In genomic region chr10:124742418-124743187, GRCh38 we compare ENCODE assay signal across 8 cellular contexts. TPM values are rescaled to one million over a fixed set of nuclear protein-coding genes. Genes with fewer than 3 reads are reported as not detected.
A peak's percentile ranks its signal among the peaks of the same experiment; 100 is the strongest.
DNase-seq lines count a peak whose midpoint lies in the region; ATAC-seq and TF ChIP-seq lines count a peak whose summit lies in the region.

No MANE protein-coding gene starts in this region.

- peak overlapping the region; percentile 93 for H3K27ac Mint-ChIP-seq in activated naive CD4-positive, alpha-beta T cell treated with anti-CD3 and anti-CD28 coated beads, Interleukin-2, amount 50 U/mL, for 24 hours
- H3K27ac Mint-ChIP-seq in MCF 10A (ENCODE audit: low read depth, unreplicated experiment) = no peak overlapping the region

- DNase-seq in activated naive CD4-positive, alpha-beta T cell (lab: John Stamatoyannopoulos, UW) = no peak
- DNase-seq in NCI-H526 treated with DMSO at 0.1 percent for 48 hours (lab: John Stamatoyannopoulos, UW) (peak; percentile 43), MCF 10A (ENCODE audit: unreplicated experiment) (peak; percentile 52), kidney tubule cell (ENCODE audit: low spot score) (peak; percentile 37), substantia nigra (lab: John Stamatoyannopoulos, UW) (peak in 10 of 49 donors; percentile 23 to 66 (median 47)), middle frontal gyrus (ENCODE audit: extremely low spot score, low spot score) (no peak)

- H3K9me3 Mint-ChIP-seq in activated naive CD4-positive, alpha-beta T cell treated with anti-CD3 and anti-CD28 coated beads, Interleukin-2, amount 50 U/mL, for 24 hours = no peaks in the 10 kb centered on the region
- no peaks in the 10 kb centered on the region for H3K9me3 Mint-ChIP-seq in MCF 10A (ENCODE audit: unreplicated experiment)

- no peaks in the 10 kb centered on the region for H3K27me3 Mint-ChIP-seq in activated naive CD4-positive, alpha-beta T cell treated with anti-CD3 and anti-CD28 coated beads, Interleukin-2, amount 50 U/mL, for 24 hours
- no peaks in the 10 kb centered on the region for H3K27me3 Mint-ChIP-seq in MCF 10A (ENCODE audit: insufficient read depth, unreplicated experiment)

- peak; percentile 29 for TF ChIP-seq CTCF in MCF 10A (IDR thresholded peaks at IDR 0.05; ENCODE audit: unreplicated experiment)

- peaks cover 65% of the 10 kb centered on the region for H3K4me1 Mint-ChIP-seq in activated naive CD4-positive, alpha-beta T cell treated with anti-CD3 and anti-CD28 coated beads, Interleukin-2, amount 50 U/mL, for 24 hours
- H3K4me1 Mint-ChIP-seq in MCF 10A (ENCODE audit: insufficient read depth, unreplicated experiment) = peaks cover 39% of the 10 kb centered on the region

- H3K27ac ChIP-seq in substantia nigra (ENCODE audit: low read depth, low read length, poor library complexity, severe bottlenecking) = peak overlapping the region; percentile 96

- BruUV-seq in MCF 10A (replicated peaks; lab: Mats Ljungman, UMichigan) = TSS peak; percentile 8

- no peak for ATAC-seq in HG03045 (IDR thresholded peaks at IDR 0.05; ENCODE audit: unreplicated experiment)

- POLR2A ChIA-PET in MCF 10A (lab: Yijun Ruan, JAX) = interaction anchor here (0.6 to 3.9 kb wide), 13 partner anchors 9 to 325 kb away, joined by 3 to 30 read pairs (median 4); partner anchors contain the start of genes ABRAXAS2, EEF1AKMT2 and OAT

- CTCF ChIA-PET in MCF 10A (lab: Yijun Ruan, JAX) = interaction anchor here (0.6 to 4.9 kb wide), 24 partner anchors 10 to 1150 kb away, joined by 3 to 45 read pairs (median 5); no protein-coding TSS in a partner anchor

- H3K36me3 Mint-ChIP-seq in activated naive CD4-positive, alpha-beta T cell treated with anti-CD3 and anti-CD28 coated beads, Interleukin-2, amount 50 U/mL, for 24 hours = no peaks in the 10 kb centered on the region
- peaks cover 9% of the 10 kb centered on the region for H3K36me3 Mint-ChIP-seq in MCF 10A (ENCODE audit: insufficient read depth, unreplicated experiment)

- H3K4me3 Mint-ChIP-seq in activated naive CD4-positive, alpha-beta T cell treated with anti-CD3 and anti-CD28 coated beads, Interleukin-2, amount 50 U/mL, for 24 hours = peak overlapping the region; percentile 97
- H3K4me3 Mint-ChIP-seq in MCF 10A (ENCODE audit: unreplicated experiment) = peak overlapping the region; percentile 85

- intact Hi-C loops in MCF 10A (cut with micrococcal nuclease) = loop anchor here (5.0 kb wide), 2 partner anchors 35 to 95 kb away; no protein-coding TSS in a partner anchor

RNA-seq across cellular contexts. Expression of gene FAM53B, which starts 1.6 kb away (rescaled TPM):
- 12.9 and 14.9 TPM in 2 replicates for total RNA-seq in MCF 10A (2022)

RNA-seq across cellular contexts. Expression of gene EEF1AKMT2, which starts 49.1 kb away (rescaled TPM):
- total RNA-seq in MCF 10A (2022) = 17.5 and 18.6 TPM in 2 replicates

RNA-seq across cellular contexts. Expression of gene ABRAXAS2, which starts 59.0 kb away (rescaled TPM):
- total RNA-seq in MCF 10A (2022) = 21.4 and 23.2 TPM in 2 replicates

Comparison
In these comparisons a context has a peak if more than half of its experiments do, and no peak if none do; other contexts are left out.
1. DNase-seq: peak in NCI-H526 treated with DMSO at 0.1 percent for 48 hours (single experiment), MCF 10A (single experiment) and kidney tubule cell (single experiment); none in activated naive CD4-positive, alpha-beta T cell (0 of 4) and middle frontal gyrus (single experiment).